Comparison of ENCODE assay signal across 23 cellular contexts in the genomic region with DNA sequence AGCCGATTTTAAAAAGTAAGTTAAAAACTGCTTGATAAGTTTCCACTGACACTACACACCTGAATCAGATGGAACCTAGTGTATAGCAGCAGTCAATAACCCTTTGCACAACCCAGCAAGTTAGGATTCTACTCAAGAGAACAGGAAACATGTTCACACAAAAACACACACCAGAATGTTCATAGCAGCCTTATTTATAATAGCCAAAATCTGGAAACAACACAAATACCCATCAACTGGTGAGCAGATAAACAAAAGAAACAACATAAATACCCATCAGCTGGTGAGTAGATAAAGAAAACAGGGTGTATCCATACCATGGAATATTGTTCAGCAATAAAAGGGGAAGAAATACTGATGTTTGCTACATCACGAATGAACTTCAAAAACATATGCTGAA. TPM values are rescaled to one million over a fixed set of nuclear protein-coding genes. Genes with fewer than 3 reads are reported as not detected.
A peak's percentile ranks its signal among the peaks of the same experiment; 100 is the strongest.
DNase-seq lines count a peak whose midpoint lies in the region; ATAC-seq and TF ChIP-seq lines count a peak whose summit lies in the region.
"Had no signal": no experiment of that assay in that cellular context is flagged by ENCODE, and none has a peak within 500 bp of the region (broad histone marks: within the 10 kb centered on the region; RNA-seq: fewer than 3 reads in every experiment).

No MANE protein-coding gene starts in this region.

- H3K4me1 ChIP-seq in muscle layer of duodenum (ENCODE audit: control insufficient read depth in 1 of 2, insufficient read depth in 2 of 2, low read length in 2 of 2), result peaks cover 0 to 14% of the 10 kb centered on the region in 2 donors
- H3K4me1 ChIP-seq in uterus, result no peaks in the 10 kb centered on the region

- peak overlapping the region; percentile 86 for H3K4me3 Mint-ChIP-seq in endothelial cell (ENCODE audit: unreplicated experiment)
- H3K4me3 Mint-ChIP-seq in T-helper 2 cell treated with Interferon-gamma antibody and Interleukin-4, amounts not matched to agents 5 μg/mL and 100 μg/mL, for 36 hours, result no peak overlapping the region
- H3K4me3 Mint-ChIP-seq: IgD-negative memory B cell had no signal

- H3K27ac Mint-ChIP-seq in endothelial cell (ENCODE audit: unreplicated experiment), result no peak overlapping the region
- no peak overlapping the region for H3K27ac Mint-ChIP-seq in T-helper 2 cell treated with Interferon-gamma antibody and Interleukin-4, amounts not matched to agents 5 μg/mL and 100 μg/mL, for 36 hours
- H3K27ac Mint-ChIP-seq: IgD-negative memory B cell had no signal

- H3K36me3 ChIP-seq in SK-N-MC (ENCODE audit: insufficient read depth, low read length) (peaks cover 18% of the 10 kb centered on the region), muscle layer of duodenum (ENCODE audit: control insufficient read depth in 1 of 2, insufficient read depth in 2 of 2, low read length in 2 of 2) (peaks cover 0 to 23% of the 10 kb centered on the region in 2 donors), uterus (no peaks in the 10 kb centered on the region)
- H3K36me3 ChIP-seq: sigmoid colon had no signal

- H3K4me3 ChIP-seq in SK-N-MC (peak overlapping the region; percentile 77), muscle layer of duodenum (ENCODE audit: low read depth in 1 of 2, low read length in 2 of 2) (no peak overlapping the region), uterus (no peak overlapping the region)

- no peak for TF ChIP-seq POLR2A in uterus (IDR thresholded peaks at IDR 0.05)

- H3K9me3 ChIP-seq in SK-N-MC (ENCODE audit: low read depth, low read length) (no peaks in the 10 kb centered on the region), muscle layer of duodenum (ENCODE audit: control insufficient read depth in 1 of 2, low read length in 2 of 2) (no peaks in the 10 kb centered on the region), uterus (no peaks in the 10 kb centered on the region)
- H3K9me3 ChIP-seq: sigmoid colon had no signal

- H3K9ac ChIP-seq in SK-N-MC (ENCODE audit: insufficient read length), result peak overlapping the region; percentile 94

- peaks cover 11% of the 10 kb centered on the region for H3K27me3 Mint-ChIP-seq in endothelial cell (ENCODE audit: unreplicated experiment)
- H3K27me3 Mint-ChIP-seq in T-helper 2 cell treated with Interferon-gamma antibody and Interleukin-4, amounts not matched to agents 5 μg/mL and 100 μg/mL, for 36 hours (ENCODE audit: low read depth), result peaks cover 30% of the 10 kb centered on the region

- no peaks in the 10 kb centered on the region for H3K36me3 Mint-ChIP-seq in endothelial cell (ENCODE audit: low read depth, unreplicated experiment)
- H3K36me3 Mint-ChIP-seq in T-helper 2 cell treated with Interferon-gamma antibody and Interleukin-4, amounts not matched to agents 5 μg/mL and 100 μg/mL, for 36 hours (ENCODE audit: low read depth), result no peaks in the 10 kb centered on the region
- H3K36me3 Mint-ChIP-seq: IgD-negative memory B cell had no signal

- no peak for ATAC-seq in left ventricle myocardium superior

- no peak for TF ChIP-seq CTCF in endothelial cell (IDR thresholded peaks at IDR 0.05; ENCODE audit: unreplicated experiment)
- no peak for TF ChIP-seq CTCF in uterus (IDR thresholded peaks at IDR 0.05)

- no peak for DNase-seq in SK-N-MC (ENCODE audit: low read depth, low spot score)
- DNase-seq in endothelial cell (ENCODE audit: low spot score), result no peak
- DNase-seq in uterus, result no peak
- no peak for DNase-seq in left ventricle myocardium superior
- DNase-seq in T-helper 2 cell treated with Interferon-gamma antibody and Interleukin-4, amounts not matched to agents 5 μg/mL and 100 μg/mL, for 36 hours (ENCODE audit: low spot score), result no peak
- DNase-seq in amniotic stem cell (lab: John Stamatoyannopoulos, UW), result no peak
- DNase-seq: activated CD4-positive, alpha-beta T cell treated with anti-CD3 and anti-CD28 coated beads for 1 hour; activated CD8-positive, alpha-beta memory T cell treated with anti-CD3 and anti-CD28 coated beads, Interleukin-2, amount 50 U/mL, for 4 hours; activated gamma-delta T cell treated with Interleukin-2 at 50 U/mL for 16 hours; cortex of kidney; DMS 273 treated with DMSO at 0.1 percent for 48 hours; GDM1; midbrain; NCI-H2029; NCI-H510A treated with DMSO at 0.1 percent for 48 hours; Right ventricle myocardium superior; sigmoid colon; stimulated activated CD4-positive, alpha-beta T cell treated with anti-CD3 and anti-CD28 coated beads, Interleukin-2, amount 100 ng/mL, for 24 hours had no signal

- H3K27me3 ChIP-seq in muscle layer of duodenum (ENCODE audit: low read depth, low read length), result no peaks in the 10 kb centered on the region
- no peaks in the 10 kb centered on the region for H3K27me3 ChIP-seq in uterus
- H3K27me3 ChIP-seq: sigmoid colon had no signal

- intact Hi-C loops in uterus (cut with DNase I; ENCODE audit: low total_unique reads) (no loop called here), left ventricle myocardium superior (cut with micrococcal nuclease) (no loop called here)

- H3K9me3 Mint-ChIP-seq in endothelial cell (ENCODE audit: unreplicated experiment), result no peaks in the 10 kb centered on the region
- no peaks in the 10 kb centered on the region for H3K9me3 Mint-ChIP-seq in T-helper 2 cell treated with Interferon-gamma antibody and Interleukin-4, amounts not matched to agents 5 μg/mL and 100 μg/mL, for 36 hours

- peak overlapping the region; percentile 96 for H3K27ac ChIP-seq in SK-N-MC
- H3K27ac ChIP-seq in muscle layer of duodenum (ENCODE audit: low read length), result peak overlapping the region; percentile 82
- H3K27ac ChIP-seq in uterus, result peak overlapping the region; percentile 94
- H3K27ac ChIP-seq: C4-2B, epithelial cell of prostate had no signal

- H3K4me1 Mint-ChIP-seq in endothelial cell (ENCODE audit: unreplicated experiment), result peaks cover 20% of the 10 kb centered on the region
- no peaks in the 10 kb centered on the region for H3K4me1 Mint-ChIP-seq in T-helper 2 cell treated with Interferon-gamma antibody and Interleukin-4, amounts not matched to agents 5 μg/mL and 100 μg/mL, for 36 hours (ENCODE audit: low read depth)
- H3K4me1 Mint-ChIP-seq: IgD-negative memory B cell had no signal

RNA-seq across cellular contexts. Expression of gene CDH11, which starts 2.7 kb away (rescaled TPM):
- 42.6 TPM for total RNA-seq in endothelial cell (ENCODE audit: unreplicated experiment)
- 100 to 1,000 TPM in 2 of 4 donors, 10 to 100 TPM in 2; 51.8 to 661 (median 96.5) TPM for total RNA-seq in uterus
- 7.3 TPM for total RNA-seq in left ventricle myocardium superior
- total RNA-seq: T-helper 2 cell treated with Interferon-gamma antibody and Interleukin-4, amounts not matched to agents 100 ng/mL and 5 ng/mL, for 36 hours had no signal
